Comparison of ENCODE assay signal across 15 cellular contexts in genomic region chr9:84988621-84989020, GRCh38.
DNase-seq lines count a peak whose midpoint lies in the region; ATAC-seq and TF ChIP-seq lines count a peak whose summit lies in the region.
"Had no signal": no experiment of that assay in that cellular context is flagged by ENCODE, and none has a peak within 500 bp of the region (broad histone marks: within the 10 kb centered on the region; RNA-seq: fewer than 3 reads in every experiment).

No MANE protein-coding gene starts in this region.

- H3K4me1 Mint-ChIP-seq in brain = peaks cover 69% of the 10 kb centered on the region
- H3K4me1 Mint-ChIP-seq: GM23338 had no signal

- H3K27me3 ChIP-seq in layer of hippocampus (ENCODE audit: control insufficient read depth, insufficient read depth, low read length) = no peaks in the 10 kb centered on the region
- H3K27me3 ChIP-seq: BE2C had no signal

- no peak for ATAC-seq in HG03439 (IDR thresholded peaks at IDR 0.05; ENCODE audit: unreplicated experiment)
- no peak for ATAC-seq in GM21786 (IDR thresholded peaks at IDR 0.05; ENCODE audit: unreplicated experiment)
- ATAC-seq: GM23338 had no signal

- H3K27me3 Mint-ChIP-seq in brain = no peaks in the 10 kb centered on the region

- H3K4me3 Mint-ChIP-seq in brain = no peak overlapping the region
- H3K4me3 Mint-ChIP-seq: CD4-positive, alpha-beta T cell; GM23338 had no signal

- TF ChIP-seq CTCF in brain (conservative IDR thresholded peaks at IDR 0.05) = no peak

- peak overlapping the region in 3 of 5 experiments; percentile 6 to 39 (median 7) for H3K27ac Mint-ChIP-seq in brain
- H3K27ac Mint-ChIP-seq: CD4-positive, alpha-beta T cell; GM23338 had no signal

- DNase-seq in cerebellum (ENCODE audit: low spot score) = peak; percentile 61
- DNase-seq in NCI-H2081 treated with DMSO at 0.1 percent for 48 hours (lab: John Stamatoyannopoulos, UW) = no peak
- DNase-seq: ACHN; BE2C; Caco-2; CD4-positive, alpha-beta T cell; GDM1; HCEC 1CT had no signal

- H3K27ac ChIP-seq in layer of hippocampus (ENCODE audit: low read depth, low read length) (peak overlapping the region; percentile 83), temporal lobe (ENCODE audit: low read depth, low read length) (peak overlapping the region; percentile 78)
- H3K27ac ChIP-seq: HL-60 had no signal

- peaks cover 0 to 2% (median 0%) of the 10 kb centered on the region in 5 experiments for H3K9me3 Mint-ChIP-seq in brain
- H3K9me3 Mint-ChIP-seq: CD4-positive, alpha-beta T cell; GM23338 had no signal

- H3K36me3 Mint-ChIP-seq in brain = peaks cover 2% of the 10 kb centered on the region
